Comparison of ENCODE assay signal across 8 cellular contexts in genomic region chr1:218344814-218345672, GRCh38. TPM values are rescaled to one million over a fixed set of nuclear protein-coding genes. Genes with fewer than 3 reads are reported as not detected.
DNase-seq lines count a peak whose midpoint lies in the region; ATAC-seq and TF ChIP-seq lines count a peak whose summit lies in the region.

Gene TGFB2 (plus strand): TSS chr1:218345336. CDS start chr1:218346702, 1,366 bp downstream.

- H3K4me3 ChIP-seq in HCT116 (replicated peaks in 1 of 2; ENCODE audit: low read depth in 1 of 2, low read length in 2 of 2) (peak within 1 kb of the TSS; percentile 37 to 52), MM.1S (ENCODE audit: low read length) (peak within 1 kb of the TSS; percentile 72), fibroblast of villous mesenchyme (ENCODE audit: low read depth, low read length) (peak within 1 kb of the TSS; percentile 81)

- H3K4me1 ChIP-seq in HCT116 (ENCODE audit: control insufficient read depth in 1 of 2, insufficient read depth in 2 of 2, low read length in 2 of 2) (peaks cover 0 to 8% of the 10 kb centered on the region in 2 experiments; a peak in 2 of 4 replicates), MM.1S (ENCODE audit: low read length) (peaks cover 6% of the 10 kb centered on the region; the same call in 1 of the 2 replicates)

- TF ChIP-seq POLR2A in HCT116 (IDR thresholded peaks at IDR 0.05; ENCODE audit: borderline replicate concordance, extremely low read depth, insufficient read depth, insufficient read length): no peak

- TF ChIP-seq CTCF in HCT116 (IDR thresholded peaks at IDR 0.05 in 2 of 3, conservative IDR thresholded peaks at IDR 0.05 in 1 of 3; ENCODE audit: borderline replicate concordance in 1 of 3, insufficient read depth in 1 of 3, low read depth in 2 of 3, low read length in 2 of 3): no peak
- no peak for TF ChIP-seq CTCF in MM.1S (IDR thresholded peaks at IDR 0.05; ENCODE audit: low read length)
- TF ChIP-seq CTCF in fibroblast of villous mesenchyme (IDR thresholded peaks at IDR 0.05; ENCODE audit: insufficient read depth, low read depth, low read length): no peak

- peaks cover 7% of the 10 kb centered on the region for H3K36me3 Mint-ChIP-seq in activated T-cell treated with anti-CD3 and anti-CD28 coated beads, Interleukin-2, amount 50 U/mL, for 24 hours (ENCODE audit: low read depth)
- peaks cover 8 to 25% (median 22%) of the 10 kb centered on the region in 3 donors for H3K36me3 Mint-ChIP-seq in naive thymus-derived CD8-positive, alpha-beta T cell

- H3F3A ChIP-seq in MM.1S (ENCODE audit: insufficient read depth, low read length): 0 out of 2 replicates have a peak, but pooled peaks cover 8% of the 10 kb centered on the region

- BruUV-seq in HCT116 (replicated peaks; lab: Mats Ljungman, UMichigan): no TSS peak

- peaks cover 20% of the 10 kb centered on the region for H3K4me1 Mint-ChIP-seq in activated T-cell treated with anti-CD3 and anti-CD28 coated beads, Interleukin-2, amount 50 U/mL, for 24 hours (ENCODE audit: low read depth)
- peaks cover 0 to 34% (median 16%) of the 10 kb centered on the region in 4 donors for H3K4me1 Mint-ChIP-seq in naive thymus-derived CD8-positive, alpha-beta T cell

- H3K9me3 ChIP-seq in HCT116 (ENCODE audit: control insufficient read depth in 1 of 2, insufficient read depth in 1 of 2, low read depth in 1 of 2, low read length in 2 of 2) (no peaks in the 10 kb centered on the region), MM.1S (replicated peaks; ENCODE audit: insufficient read depth, low read length) (no peaks in the 10 kb centered on the region)

- peak within 1 kb of the TSS; percentile 37 for H3K9ac ChIP-seq in HCT116 (ENCODE audit: low read length)
- peak within 1 kb of the TSS; percentile 53 for H3K9ac ChIP-seq in MM.1S (ENCODE audit: low read length)

- DNase-seq in activated CD4-positive, alpha-beta T cell treated with anti-CD3 and anti-CD28 coated beads for 48 hours: peak; percentile 28
- no peak for DNase-seq in activated CD4-positive, alpha-beta T cell treated with anti-CD3 and anti-CD28 coated beads for 1 hour
- DNase-seq in HCT116 (ENCODE audit: low read depth, low spot score) (no peak), MM.1S (peak; percentile 53), fibroblast of villous mesenchyme (ENCODE audit: low read depth) (peak; percentile 89), NCI-H187 (lab: John Stamatoyannopoulos, UW) (no peak)
- peak; percentile 42 for DNase-seq in activated T-cell treated with anti-CD3 and anti-CD28 coated beads, Interleukin-2, amount 50 U/mL, for 24 hours
- DNase-seq in naive thymus-derived CD8-positive, alpha-beta T cell: peak in 3 of 10 donors; percentile 2 to 26 (median 21)

- no peaks in the 10 kb centered on the region for H3K27me3 ChIP-seq in HCT116 (ENCODE audit: insufficient read depth, low read length)
- peaks cover 12% of the 10 kb centered on the region for H3K27me3 ChIP-seq in MM.1S (replicated peaks; ENCODE audit: insufficient read depth, low read length)

- intact Hi-C loops in HCT116 (cut with micrococcal nuclease): no loop called here

- no peak for TF ChIP-seq RAD21 in HCT116 (IDR thresholded peaks at IDR 0.05; ENCODE audit: low read depth)

- H3K27ac ChIP-seq in HCT116 (ENCODE audit: low read depth, low read length) (peak within 1 kb of the TSS; percentile 25; the same call in 1 of the 2 replicates), MM.1S (ENCODE audit: low read length) (peak within 1 kb of the TSS; percentile 4; the same call in 1 of the 2 replicates)

- RAD21 ChIA-PET in HCT116 (lab: Charles Lee; ENCODE audit: low non-redundant PET in 1 of 2, low total read pairs in 2 of 2, uncharacterized antibody in 2 of 2, unreplicated experiment in 2 of 2): no interaction called here

- no peaks in the 10 kb centered on the region for H3K36me3 ChIP-seq in HCT116 (ENCODE audit: control insufficient read depth in 1 of 2, insufficient read depth in 2 of 2, low read length in 2 of 2)
- H3K36me3 ChIP-seq in MM.1S (replicated peaks; ENCODE audit: insufficient read depth, low read length): no peaks in the 10 kb centered on the region

- H3K27ac Mint-ChIP-seq in activated T-cell treated with anti-CD3 and anti-CD28 coated beads, Interleukin-2, amount 50 U/mL, for 24 hours: no peak within 1 kb of the TSS
- H3K27ac Mint-ChIP-seq in naive thymus-derived CD8-positive, alpha-beta T cell: peak within 1 kb of the TSS in 4 of 10 donors; percentile 49 to 73 (median 66)

- CTCF ChIA-PET in HCT116 (lab: Charles Lee): no interaction called here

- no peak within 1 kb of the TSS for H3K4me3 Mint-ChIP-seq in activated T-cell treated with anti-CD3 and anti-CD28 coated beads, Interleukin-2, amount 50 U/mL, for 24 hours
- no peak within 1 kb of the TSS for H3K4me3 Mint-ChIP-seq in naive thymus-derived CD8-positive, alpha-beta T cell

- peak within 1 kb of the TSS; percentile 49 for H2AFZ ChIP-seq in HCT116 (ENCODE audit: low read depth, low read length, poor library complexity, severe bottlenecking)
- H2AFZ ChIP-seq in MM.1S (ENCODE audit: low read length): peak within 1 kb of the TSS; percentile 84

- peaks cover 17% of the 10 kb centered on the region for H3K27me3 Mint-ChIP-seq in activated T-cell treated with anti-CD3 and anti-CD28 coated beads, Interleukin-2, amount 50 U/mL, for 24 hours
- H3K27me3 Mint-ChIP-seq in naive thymus-derived CD8-positive, alpha-beta T cell: peaks cover 5 to 37% (median 17%) of the 10 kb centered on the region in 5 donors

- POLR2A ChIA-PET in HCT116 (lab: Charles Lee): no interaction called here
- POLR2A ChIA-PET in naive thymus-derived CD8-positive, alpha-beta T cell (lab: Charles Lee): no interaction called here

- peak within 1 kb of the TSS; percentile 73 for H3K4me2 ChIP-seq in HCT116 (ENCODE audit: low read length)
- H3K4me2 ChIP-seq in MM.1S (ENCODE audit: low read depth, low read length): peak within 1 kb of the TSS; percentile 72

- no peaks in the 10 kb centered on the region for H4K20me1 ChIP-seq in HCT116 (ENCODE audit: insufficient read depth)
- H4K20me1 ChIP-seq in MM.1S (ENCODE audit: insufficient read depth, low read length): no peaks in the 10 kb centered on the region

- H3K79me2 ChIP-seq in HCT116 (ENCODE audit: insufficient read depth, low read length) (no peaks in the 10 kb centered on the region), MM.1S (ENCODE audit: low read length) (no peaks in the 10 kb centered on the region)

- ATAC-seq in HCT116: peak; percentile 38
- peak; percentile 29 to 36 for ATAC-seq in naive thymus-derived CD8-positive, alpha-beta T cell

- H3K9me2 ChIP-seq in HCT116 (ENCODE audit: insufficient read depth) (no peaks in the 10 kb centered on the region), MM.1S (replicated peaks; ENCODE audit: insufficient read depth, low read length) (no peaks in the 10 kb centered on the region)

- no peaks in the 10 kb centered on the region for H3K9me3 Mint-ChIP-seq in activated T-cell treated with anti-CD3 and anti-CD28 coated beads, Interleukin-2, amount 50 U/mL, for 24 hours
- no peaks in the 10 kb centered on the region for H3K9me3 Mint-ChIP-seq in naive thymus-derived CD8-positive, alpha-beta T cell

TF ChIP-seq in HCT116, 20 proteins besides CTCF, POLR2A, EP300 and RAD21 (continues in another document):
- TF ChIP-seq TCF7L2 (IDR thresholded peaks at IDR 0.05; ENCODE audit: borderline replicate concordance, extremely low read depth, insufficient read depth, insufficient read length): no peak
- TF ChIP-seq ZBTB33 (IDR thresholded peaks at IDR 0.05; ENCODE audit: extremely low read depth, insufficient replicate concordance, low read length): no peak
- no peak for TF ChIP-seq REST (IDR thresholded peaks at IDR 0.05; ENCODE audit: low read depth)
- no peak for TF ChIP-seq EZH2 (IDR thresholded peaks at IDR 0.05)
- no peak for TF ChIP-seq ZNF274 (IDR thresholded peaks at IDR 0.05; ENCODE audit: low read depth, low read length)

RNA-seq across cellular contexts. Expression of gene TGFB2, which starts in this region (rescaled TPM):
- total RNA-seq in HCT116 (2021; ENCODE audit: unreplicated experiment): 0.34 TPM
- polyA plus RNA-seq in HCT116 (2012): 0.07 and 0.14 TPM in 2 replicates
- total RNA-seq in fibroblast of villous mesenchyme: 28.0 and 36.3 TPM in 2 replicates
- total RNA-seq in naive thymus-derived CD8-positive, alpha-beta T cell: under 1 TPM in 1 of 2 experiments, not detected in 1; 0.16 TPM
- polyA plus RNA-seq in naive thymus-derived CD8-positive, alpha-beta T cell: not detected

Comparison
In these comparisons a context has a peak if more than half of its experiments do, and no peak if none do; other contexts are left out.
1. RNA of gene TGFB2 (total RNA-seq): 28.0 to 36.3 TPM in fibroblast of villous mesenchyme; 0.34 TPM in HCT116 (single experiment) and 0.16 TPM in naive thymus-derived CD8-positive, alpha-beta T cell; every median in the first group is over 10 times any median in the second.
2. DNase-seq: peak in activated CD4-positive, alpha-beta T cell treated with anti-CD3 and anti-CD28 coated beads for 48 hours (single experiment), MM.1S (single experiment), activated T-cell treated with anti-CD3 and anti-CD28 coated beads, Interleukin-2, amount 50 U/mL, for 24 hours (single experiment) and fibroblast of villous mesenchyme (single experiment); none in activated CD4-positive, alpha-beta T cell treated with anti-CD3 and anti-CD28 coated beads for 1 hour (single experiment), HCT116 (single experiment) and NCI-H187 (0 of 2).
3. Peak in ATAC-seq, H3K4me3 ChIP-seq, H3K27ac ChIP-seq, H3K9ac ChIP-seq and H3K4me2 ChIP-seq in HCT116; RNA of the gene not detected or under 1 TPM.
4. Peak in ATAC-seq in naive thymus-derived CD8-positive, alpha-beta T cell; RNA of the gene not detected or under 1 TPM.
5. Peak in every context shown above with its lines, with median percentiles within 50 percentile points of each other: H3K4me3 ChIP-seq.